8 cellular contexts compared by ENCODE assay signal in genomic region chr11:33734441-33735165, GRCh38. TPM values are rescaled to one million over a fixed set of nuclear protein-coding genes. Genes with fewer than 3 reads are reported as not detected.
A peak's percentile ranks its signal among the peaks of the same experiment; 100 is the strongest.
DNase-seq lines count a peak whose midpoint lies in the region; ATAC-seq and TF ChIP-seq lines count a peak whose summit lies in the region.

No MANE protein-coding gene starts in this region.

- H3K36me3 Mint-ChIP-seq in CD4-positive, alpha-beta memory T cell = no peaks in the 10 kb centered on the region
- H3K36me3 Mint-ChIP-seq in mesothelial cell of epicardium = peaks cover 4% of the 10 kb centered on the region

- peaks cover 35% of the 10 kb centered on the region for H3K4me1 ChIP-seq in CD4-positive, alpha-beta memory T cell (ENCODE audit: insufficient read depth, low read length)
- H3K4me1 ChIP-seq in colonic mucosa = peaks cover 10% of the 10 kb centered on the region

- no peak for DNase-seq in CD4-positive, alpha-beta memory T cell
- DNase-seq in NCI-H2029 (lab: John Stamatoyannopoulos, UW) = peak; percentile 52
- peak; percentile 69 for DNase-seq in colonic mucosa
- DNase-seq in mesothelial cell of epicardium (ENCODE audit: low spot score in 2 of 2, unreplicated experiment in 2 of 2) = no peak
- no peak for DNase-seq in NCI-H128 (lab: John Stamatoyannopoulos, UW; ENCODE audit: unreplicated experiment)
- no peak for DNase-seq in SIG-M5 treated with dmso at 0.1 percent for 504 hours (lab: John Stamatoyannopoulos, UW; ENCODE audit: unreplicated experiment)
- no peak for DNase-seq in stimulated activated CD4-positive, alpha-beta T cell treated with anti-CD3 and anti-CD28 coated beads, Interleukin-12 subunit alpha, Interleukin-12 subunit beta, amount 100 ng/mL, for 4 hours

- H3K27me3 Mint-ChIP-seq in CD4-positive, alpha-beta memory T cell = no peaks in the 10 kb centered on the region
- H3K27me3 Mint-ChIP-seq in mesothelial cell of epicardium (ENCODE audit: low read depth) = no peaks in the 10 kb centered on the region

- H3K9me3 ChIP-seq in CD4-positive, alpha-beta memory T cell (ENCODE audit: control insufficient read depth in 1 of 2, low read length in 2 of 2) = no peaks in the 10 kb centered on the region
- no peaks in the 10 kb centered on the region for H3K9me3 ChIP-seq in colonic mucosa

- H3K27ac ChIP-seq in CD4-positive, alpha-beta memory T cell (ENCODE audit: low read depth, low read length) = peak overlapping the region; percentile 75
- peak overlapping the region; percentile 93 for H3K27ac ChIP-seq in colonic mucosa

- intact Hi-C loops in CD4-positive, alpha-beta memory T cell (cut with micrococcal nuclease) = loop anchor here (1.0 to 10.0 kb wide), 3 partner anchors 40 to 513 kb away; partner anchors contain the start of genes FBXO3 and HIPK3
- intact Hi-C loops in colonic mucosa (cut with DNase I) = loop anchor here (5.0 kb wide), 1 partner anchor 362 kb away; no protein-coding TSS in a partner anchor

- ATAC-seq in HG03520 (IDR thresholded peaks at IDR 0.05; ENCODE audit: unreplicated experiment) = no peak

- TF ChIP-seq CTCF in colonic mucosa (IDR thresholded peaks at IDR 0.05) = no peak
- TF ChIP-seq CTCF in mesothelial cell of epicardium (IDR thresholded peaks at IDR 0.05; ENCODE audit: unreplicated experiment) = no peak

- peak overlapping the region; percentile 76 to 91 for H3K4me3 ChIP-seq in CD4-positive, alpha-beta memory T cell (ENCODE audit: low read length in 2 of 2)
- peak overlapping the region; percentile 90 for H3K4me3 ChIP-seq in colonic mucosa

- H3K4me3 Mint-ChIP-seq in CD4-positive, alpha-beta memory T cell = peak overlapping the region; percentile 88 to 96 (median 92)
- peak overlapping the region; percentile 86 for H3K4me3 Mint-ChIP-seq in mesothelial cell of epicardium

- H3K9me3 Mint-ChIP-seq in CD4-positive, alpha-beta memory T cell = peaks cover 0 to 2% (median 0%) of the 10 kb centered on the region in 8 donors
- no peaks in the 10 kb centered on the region for H3K9me3 Mint-ChIP-seq in mesothelial cell of epicardium

- H3K36me3 ChIP-seq in CD4-positive, alpha-beta memory T cell (ENCODE audit: insufficient read depth, low read length) = no peaks in the 10 kb centered on the region
- no peaks in the 10 kb centered on the region for H3K36me3 ChIP-seq in colonic mucosa

- peak overlapping the region; percentile 91 to 94 for H3K9ac ChIP-seq in colonic mucosa (ENCODE audit: low read depth in 2 of 2, low read length in 2 of 2)

- CTCF ChIA-PET in CD4-positive, alpha-beta memory T cell (lab: Charles Lee; ENCODE audit: partially characterized antibody) = interaction anchor here (2.0 to 2.9 kb wide), 3 partner anchors 8 to 33 kb away, joined by 5 to 15 read pairs (median 9); no protein-coding TSS in a partner anchor

- no peaks in the 10 kb centered on the region for H3K27me3 ChIP-seq in CD4-positive, alpha-beta memory T cell (ENCODE audit: insufficient read depth, low read length)
- no peaks in the 10 kb centered on the region for H3K27me3 ChIP-seq in colonic mucosa

- H3K27ac Mint-ChIP-seq in CD4-positive, alpha-beta memory T cell = peak overlapping the region; percentile 29 to 94 (median 90)
- peak overlapping the region; percentile 93 for H3K27ac Mint-ChIP-seq in mesothelial cell of epicardium

- POLR2A ChIA-PET in CD4-positive, alpha-beta memory T cell (lab: Charles Lee; ENCODE audit: partially characterized antibody) = interaction anchor here (1.2 to 4.9 kb wide), 5 partner anchors 19 to 477 kb away, joined by 3 to 33 read pairs (median 3); partner anchors contain the start of genes C11orf91 and HIPK3

- peaks cover 25 to 48% (median 36%) of the 10 kb centered on the region in 4 donors for H3K4me1 Mint-ChIP-seq in CD4-positive, alpha-beta memory T cell
- peaks cover 23% of the 10 kb centered on the region for H3K4me1 Mint-ChIP-seq in mesothelial cell of epicardium

RNA-seq across cellular contexts. Expression of gene CD59, which starts 1.6 kb away (rescaled TPM):
- 100 to 1,000 TPM in 1 of 2 experiments, 10 to 100 TPM in 1; 95.8 to 100 TPM for total RNA-seq in CD4-positive, alpha-beta memory T cell
- 10 to 100 TPM; 68.3 to 76.1 TPM for polyA plus RNA-seq in CD4-positive, alpha-beta memory T cell
- total RNA-seq in colonic mucosa (100 to 1,000 TPM; 268 to 399 TPM), mesothelial cell of epicardium (162 to 176 TPM (median 171 TPM) in 3 replicates)

RNA-seq across cellular contexts. Expression of gene C11orf91, which starts 34.0 kb away (rescaled TPM):
- total RNA-seq in CD4-positive, alpha-beta memory T cell = under 1 TPM in 1 of 2 experiments, not detected in 1; 0.49 TPM
- not detected for polyA plus RNA-seq in CD4-positive, alpha-beta memory T cell
- total RNA-seq in colonic mucosa (not detected), mesothelial cell of epicardium (0.57 to 0.65 TPM in 2 of 3 replicates, not detected in the other)

RNA-seq across cellular contexts. Expression of gene FBXO3, which starts 39.7 kb away (rescaled TPM):
- total RNA-seq in CD4-positive, alpha-beta memory T cell = 10 to 100 TPM; 55.1 to 55.6 TPM
- polyA plus RNA-seq in CD4-positive, alpha-beta memory T cell = 10 to 100 TPM; 40.9 to 45.0 TPM
- total RNA-seq in colonic mucosa (10 to 100 TPM; 30.0 to 36.9 TPM), mesothelial cell of epicardium (28.7 to 29.3 TPM (median 28.9 TPM) in 3 replicates)

Comparison
In these comparisons a context has a peak if more than half of its experiments do, and no peak if none do; other contexts are left out.
1. DNase-seq: peak in NCI-H2029 (single experiment) and colonic mucosa (single experiment); none in CD4-positive, alpha-beta memory T cell (0 of 5), mesothelial cell of epicardium (0 of 2), NCI-H128 (single experiment), SIG-M5 treated with dmso at 0.1 percent for 504 hours (single experiment) and stimulated activated CD4-positive, alpha-beta T cell treated with anti-CD3 and anti-CD28 coated beads, Interleukin-12 subunit alpha, Interleukin-12 subunit beta, amount 100 ng/mL, for 4 hours (single experiment).